8 cellular contexts compared by ENCODE assay signal in genomic region chr11:1486054-1486825, GRCh38. TPM values are rescaled to one million over a fixed set of nuclear protein-coding genes. Genes with fewer than 3 reads are reported as not detected.
A peak's percentile ranks its signal among the peaks of the same experiment; 100 is the strongest.
DNase-seq lines count a peak whose midpoint lies in the region; ATAC-seq lines count a peak whose summit lies in the region.

MOB2 (minus strand) TSS chr11:1486779; CDS start chr11:1486556, 223 bp downstream.

- peaks cover 24% of the 10 kb centered on the region for H3K4me1 Mint-ChIP-seq in activated naive CD8-positive, alpha-beta T cell (ENCODE audit: low read depth)
- H3K4me1 Mint-ChIP-seq in activated naive CD8-positive, alpha-beta T cell treated with anti-CD3 and anti-CD28 coated beads, Interleukin-2, amount 50 U/mL, for 24 hours, result peaks cover 19% of the 10 kb centered on the region

- no peaks in the 10 kb centered on the region for H3K9me3 ChIP-seq in duodenal mucosa (ENCODE audit: control insufficient read depth in 1 of 2, low read length in 2 of 2)
- H3K9me3 ChIP-seq in mononuclear cell (ENCODE audit: low read depth, low read length), result no peaks in the 10 kb centered on the region

- no peak for ATAC-seq in activated naive CD8-positive, alpha-beta T cell treated with anti-CD3 and anti-CD28 coated beads, Interleukin-2, amount 50 U/mL, for 24 hours
- ATAC-seq in HG03280 (IDR thresholded peaks at IDR 0.05; ENCODE audit: unreplicated experiment) (no peak), HG02623 (IDR thresholded peaks at IDR 0.05; ENCODE audit: unreplicated experiment) (no peak)

- DNase-seq in activated naive CD8-positive, alpha-beta T cell treated with anti-CD3 and anti-CD28 coated beads, Interleukin-2, amount 50 U/mL, for 24 hours, result no peak
- DNase-seq in NCI-H1694 treated with DMSO at 0.1 percent for 48 hours (lab: John Stamatoyannopoulos, UW) (no peak), NCI-H128 (lab: John Stamatoyannopoulos, UW; ENCODE audit: unreplicated experiment) (no peak)

- no peaks in the 10 kb centered on the region for H3K36me3 ChIP-seq in duodenal mucosa (ENCODE audit: control insufficient read depth in 1 of 2, insufficient read depth in 2 of 2, low read length in 2 of 2)

- H3K9ac ChIP-seq in duodenal mucosa (ENCODE audit: low read depth in 1 of 2, low read length in 2 of 2), result peak within 1 kb of the TSS; percentile 10 to 38

- peak within 1 kb of the TSS; percentile 28 for H3K27ac Mint-ChIP-seq in activated naive CD8-positive, alpha-beta T cell
- no peak within 1 kb of the TSS for H3K27ac Mint-ChIP-seq in activated naive CD8-positive, alpha-beta T cell treated with anti-CD3 and anti-CD28 coated beads, Interleukin-2, amount 50 U/mL, for 24 hours

- H3K27me3 ChIP-seq in duodenal mucosa (ENCODE audit: control insufficient read depth in 1 of 2, insufficient read depth in 2 of 2, low read length in 2 of 2) (no peaks in the 10 kb centered on the region), mononuclear cell (ENCODE audit: insufficient read depth, low read length) (no peaks in the 10 kb centered on the region)

- no peaks in the 10 kb centered on the region for H3K9me3 Mint-ChIP-seq in activated naive CD8-positive, alpha-beta T cell (ENCODE audit: low read depth)
- no peaks in the 10 kb centered on the region for H3K9me3 Mint-ChIP-seq in activated naive CD8-positive, alpha-beta T cell treated with anti-CD3 and anti-CD28 coated beads, Interleukin-2, amount 50 U/mL, for 24 hours

- H3K27me3 Mint-ChIP-seq in activated naive CD8-positive, alpha-beta T cell, result no peaks in the 10 kb centered on the region
- H3K27me3 Mint-ChIP-seq in activated naive CD8-positive, alpha-beta T cell treated with anti-CD3 and anti-CD28 coated beads, Interleukin-2, amount 50 U/mL, for 24 hours, result no peaks in the 10 kb centered on the region

- H3K27ac ChIP-seq in duodenal mucosa (ENCODE audit: low read depth, low read length), result peak within 1 kb of the TSS; percentile 8

- peaks cover 20 to 34% of the 10 kb centered on the region in 2 donors for H3K4me1 ChIP-seq in duodenal mucosa (ENCODE audit: control insufficient read depth in 1 of 2, insufficient read depth in 2 of 2, low read length in 2 of 2)
- H3K4me1 ChIP-seq in mononuclear cell (ENCODE audit: insufficient read depth, low read length), result peaks cover 15% of the 10 kb centered on the region

- no peak within 1 kb of the TSS for H3K4me3 Mint-ChIP-seq in activated naive CD8-positive, alpha-beta T cell
- no peak within 1 kb of the TSS for H3K4me3 Mint-ChIP-seq in activated naive CD8-positive, alpha-beta T cell treated with anti-CD3 and anti-CD28 coated beads, Interleukin-2, amount 50 U/mL, for 24 hours

- H3K36me3 Mint-ChIP-seq in activated naive CD8-positive, alpha-beta T cell, result no peaks in the 10 kb centered on the region
- H3K36me3 Mint-ChIP-seq in activated naive CD8-positive, alpha-beta T cell treated with anti-CD3 and anti-CD28 coated beads, Interleukin-2, amount 50 U/mL, for 24 hours (ENCODE audit: low read depth), result no peaks in the 10 kb centered on the region

- H3K4me3 ChIP-seq in duodenal mucosa (ENCODE audit: low read depth in 1 of 2, low read length in 2 of 2) (peak within 1 kb of the TSS; percentile 32 to 47), mononuclear cell (ENCODE audit: low read length) (no peak within 1 kb of the TSS)

RNA-seq across cellular contexts. Expression of gene MOB2, which starts in this region (rescaled TPM):
- total RNA-seq in mononuclear cell, result 20.7 TPM
